In the genomic region with DNA sequence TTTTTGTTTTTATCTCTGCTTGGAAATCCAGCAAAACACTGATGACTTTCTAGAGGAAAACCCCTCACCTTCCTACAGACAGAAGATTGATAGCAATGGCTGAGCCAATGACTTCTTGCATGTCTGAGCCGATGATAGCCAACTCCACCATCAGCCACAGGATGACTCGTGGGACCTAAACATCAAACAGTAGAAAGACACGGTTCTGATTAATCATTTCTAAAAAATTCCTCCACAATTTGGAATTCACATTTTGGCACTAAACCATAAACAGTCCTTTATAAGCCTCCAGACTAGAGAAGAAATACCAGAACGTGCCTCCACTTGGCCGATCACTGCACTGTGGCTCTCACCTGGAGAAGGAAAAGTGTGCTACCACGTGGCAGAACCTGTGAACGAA, we compare ENCODE assay signal across 15 cellular contexts. TPM values are rescaled to one million over a fixed set of nuclear protein-coding genes. Genes with fewer than 3 reads are reported as not detected.
DNase-seq lines count a peak whose midpoint lies in the region; ATAC-seq and TF ChIP-seq lines count a peak whose summit lies in the region.
"Had no signal": no experiment of that assay in that cellular context is flagged by ENCODE, and none has a peak within 500 bp of the region (broad histone marks: within the 10 kb centered on the region; RNA-seq: fewer than 3 reads in every experiment).

No MANE protein-coding gene starts in this region.

- DNase-seq in A172 (ENCODE audit: low spot score) (peak; percentile 50), AG10803 (ENCODE audit: low read depth) (peak; percentile 75), M059J (ENCODE audit: low read depth) (peak; percentile 72), dedifferentiated amniotic fluid mesenchymal stem cell (ENCODE audit: extremely low spot score) (peak; percentile 26), DMS153 (lab: John Stamatoyannopoulos, UW) (no peak), left lung (no peak), thyroid gland (no peak)
- no peak for DNase-seq in activated CD8-positive, alpha-beta memory T cell treated with anti-CD3 and anti-CD28 coated beads, Interleukin-2, amount 10 ng/mL, durations not matched to agents 7 days and 5 days
- DNase-seq: DND-41, left colon had no signal

- H3K36me3 Mint-ChIP-seq in activated CD8-positive, alpha-beta memory T cell treated with anti-CD3 and anti-CD28 coated beads, Interleukin-2, amount 10 ng/mL, durations not matched to agents 7 days and 5 days, result peaks cover 29% of the 10 kb centered on the region

- no peak for ATAC-seq in activated CD8-positive, alpha-beta memory T cell treated with anti-CD3 and anti-CD28 coated beads, Interleukin-2, amount 10 ng/mL, durations not matched to agents 7 days and 5 days
- no peak for ATAC-seq in left lung
- ATAC-seq: left colon had no signal

- H3K27ac ChIP-seq in left lung (no peak overlapping the region), thyroid gland (no peak overlapping the region)
- H3K27ac ChIP-seq: hepatocyte, parathyroid adenoma, thoracic aorta had no signal

- H3K4me1 Mint-ChIP-seq in activated CD8-positive, alpha-beta memory T cell treated with anti-CD3 and anti-CD28 coated beads, Interleukin-2, amount 10 ng/mL, durations not matched to agents 7 days and 5 days, result no peaks in the 10 kb centered on the region

- H3K9me3 Mint-ChIP-seq in activated CD8-positive, alpha-beta memory T cell treated with anti-CD3 and anti-CD28 coated beads, Interleukin-2, amount 10 ng/mL, durations not matched to agents 7 days and 5 days (ENCODE audit: low read depth), result no peaks in the 10 kb centered on the region

- peaks cover 0 to 8% of the 10 kb centered on the region in 2 donors for H3K4me1 ChIP-seq in left lung
- peaks cover 10 to 23% of the 10 kb centered on the region in 2 donors for H3K4me1 ChIP-seq in thyroid gland
- H3K4me1 ChIP-seq: parathyroid adenoma had no signal

- CTCF ChIA-PET in activated CD8-positive, alpha-beta memory T cell treated with anti-CD3 and anti-CD28 coated beads, Interleukin-2, amount 10 ng/mL, durations not matched to agents 7 days and 5 days (lab: Charles Lee), result no interaction called here

- intact Hi-C loops in left lung (cut with DNase I), result no loop called here
- intact Hi-C loops in thyroid gland (cut with DNase I), result no loop called here

- H3K4me3 ChIP-seq in AG10803 (ENCODE audit: low read length), result no peak overlapping the region
- H3K4me3 ChIP-seq in left lung, result no peak overlapping the region
- H3K4me3 ChIP-seq in thyroid gland (replicated peaks in 1 of 3), result no peak overlapping the region
- H3K4me3 ChIP-seq: hepatocyte, thoracic aorta had no signal

- no peak for TF ChIP-seq POLR2A in thyroid gland (IDR thresholded peaks at IDR 0.05)

- no peaks in the 10 kb centered on the region for H3K27me3 Mint-ChIP-seq in activated CD8-positive, alpha-beta memory T cell treated with anti-CD3 and anti-CD28 coated beads, Interleukin-2, amount 10 ng/mL, durations not matched to agents 7 days and 5 days

- no peaks in the 10 kb centered on the region for H3K9me3 ChIP-seq in left lung
- H3K9me3 ChIP-seq in thyroid gland, result no peaks in the 10 kb centered on the region
- H3K9me3 ChIP-seq: thoracic aorta had no signal

- H3K36me3 ChIP-seq in left lung (peaks cover 0 to 100% of the 10 kb centered on the region in 2 donors), thyroid gland (peaks cover 23 to 30% of the 10 kb centered on the region in 2 donors)

- TF ChIP-seq CTCF in AG10803 (conservative IDR thresholded peaks at IDR 0.05; ENCODE audit: low read length) (no peak), left lung (IDR thresholded peaks at IDR 0.05) (no peak), thyroid gland (IDR thresholded peaks at IDR 0.05) (no peak)

- no peaks in the 10 kb centered on the region for H3K27me3 ChIP-seq in left lung
- no peaks in the 10 kb centered on the region for H3K27me3 ChIP-seq in thyroid gland
- H3K27me3 ChIP-seq: hepatocyte had no signal

- H3K4me3 Mint-ChIP-seq in activated CD8-positive, alpha-beta memory T cell treated with anti-CD3 and anti-CD28 coated beads, Interleukin-2, amount 10 ng/mL, durations not matched to agents 7 days and 5 days, result no peak overlapping the region

- 85 to 92% methylated on average over 7 of the region's 7 CpGs for WGBS in thyroid gland, 2 donors

- no peak overlapping the region for H3K27ac Mint-ChIP-seq in activated CD8-positive, alpha-beta memory T cell treated with anti-CD3 and anti-CD28 coated beads, Interleukin-2, amount 10 ng/mL, durations not matched to agents 7 days and 5 days

RNA-seq across cellular contexts. Expression of a gene that starts 25.9 kb away (rescaled TPM):
- 41.3 and 51.6 TPM in 2 replicates for total RNA-seq in A172 (2014; rRNA removed; shearing (Covaris generic))
- 13.7 and 17.9 TPM in 2 replicates for total RNA-seq in M059J (2014; rRNA removed; shearing (Covaris generic))
- 10 to 100 TPM; 38.2 to 42.3 TPM for total RNA-seq in activated CD8-positive, alpha-beta memory T cell treated with anti-CD3 and anti-CD28 coated beads, Interleukin-2, amount 10 ng/mL, durations not matched to agents 7 days and 5 days
- total RNA-seq in left lung (100 to 1,000 TPM in 1 of 2 donors, 10 to 100 TPM in 1; 72.1 to 120 TPM), thyroid gland (100 to 1,000 TPM; 100 to 163 (median 140) TPM)

RNA-seq across cellular contexts. Expression of a gene that starts 47.9 kb away (rescaled TPM):
- 21.9 and 23.7 TPM in 2 replicates for total RNA-seq in A172 (2014; rRNA removed; shearing (Covaris generic))
- total RNA-seq in M059J (2014; rRNA removed; shearing (Covaris generic)), result 33.0 and 40.3 TPM in 2 replicates
- 10 to 100 TPM; 76.7 to 80.8 TPM for total RNA-seq in activated CD8-positive, alpha-beta memory T cell treated with anti-CD3 and anti-CD28 coated beads, Interleukin-2, amount 10 ng/mL, durations not matched to agents 7 days and 5 days
- 10 to 100 TPM; 46.8 to 61.0 TPM for total RNA-seq in left lung
- total RNA-seq in thyroid gland, result 100 to 1,000 TPM in 2 of 4 donors, 10 to 100 TPM in 2; 62.9 to 106 (median 86.7) TPM

RNA-seq across cellular contexts. Expression of a gene that starts 47.9 kb away (rescaled TPM):
- not detected in 2 replicates for total RNA-seq in A172 (2014; rRNA removed; shearing (Covaris generic))
- total RNA-seq in M059J (2014; rRNA removed; shearing (Covaris generic)), result not detected in 2 replicates
- total RNA-seq in activated CD8-positive, alpha-beta memory T cell treated with anti-CD3 and anti-CD28 coated beads, Interleukin-2, amount 10 ng/mL, durations not matched to agents 7 days and 5 days, result not detected
- total RNA-seq in left lung, result not detected
- not detected for total RNA-seq in thyroid gland
- total RNA-seq: activated CD8-positive, alpha-beta memory T cell treated with anti-CD3 and anti-CD28 coated beads for 36 hours; epithelial cell of proximal tubule; hepatocyte; left colon; thoracic aorta had no signal

Comparison
In these comparisons a context has a peak if more than half of its experiments do, and no peak if none do; other contexts are left out.
1. DNase-seq: peak in A172 (single experiment), AG10803 (single experiment), M059J (single experiment) and dedifferentiated amniotic fluid mesenchymal stem cell (single experiment); none in activated CD8-positive, alpha-beta memory T cell treated with anti-CD3 and anti-CD28 coated beads, Interleukin-2, amount 10 ng/mL, durations not matched to agents 7 days and 5 days (single experiment), DMS153 (single experiment), left lung (0 of 2) and thyroid gland (0 of 2).